ENCODE assay signal across 8 cellular contexts in genomic region chr2:171317492-171318125, GRCh38.
DNase-seq lines count a peak whose midpoint lies in the region; ATAC-seq and TF ChIP-seq lines count a peak whose summit lies in the region.

No MANE protein-coding gene starts in this region.

- H3K9me3 ChIP-seq in HUES64 (ENCODE audit: insufficient read depth, low read depth, low read length) (peaks cover 4% of the 10 kb centered on the region), fibroblast of lung (ENCODE audit: control insufficient read depth, insufficient read depth, low read depth, low read length) (no peaks in the 10 kb centered on the region)

- H3K27me3 ChIP-seq in HUES64 (ENCODE audit: insufficient read depth, low read length), result no peaks in the 10 kb centered on the region
- H3K27me3 ChIP-seq in fibroblast of lung (ENCODE audit: control insufficient read depth, insufficient read depth, low read length), result no peaks in the 10 kb centered on the region

- no peaks in the 10 kb centered on the region for H4K20me1 ChIP-seq in fibroblast of lung (ENCODE audit: control insufficient read depth, extremely low read depth, insufficient read depth, low read length)

- H3K4me1 ChIP-seq in HUES64 (ENCODE audit: insufficient read depth, low read length), result peaks cover 64% of the 10 kb centered on the region
- H3K4me1 ChIP-seq in fibroblast of lung (ENCODE audit: control insufficient read depth, extremely low read depth, insufficient read depth, low read length), result no peaks in the 10 kb centered on the region

- H3K36me3 ChIP-seq in HUES64 (ENCODE audit: insufficient read depth, low read length), result no peaks in the 10 kb centered on the region
- H3K36me3 ChIP-seq in fibroblast of lung (ENCODE audit: control insufficient read depth, insufficient read depth, low read length), result no peaks in the 10 kb centered on the region

- TF ChIP-seq CTCF in GM12864 (IDR thresholded peaks at IDR 0.05; ENCODE audit: low read depth, low read length, missing control alignments) (no peak), fibroblast of lung (conservative IDR thresholded peaks at IDR 0.05 in 1 of 2, IDR thresholded peaks at IDR 0.05 in 1 of 2; ENCODE audit: low read depth in 1 of 2, low read length in 2 of 2) (no peak)

- no peak overlapping the region for H3K4me3 ChIP-seq in GM12864 (ENCODE audit: low read depth, low read length)
- H3K4me3 ChIP-seq in HUES64 (ENCODE audit: low read length), result no peak overlapping the region
- no peak overlapping the region for H3K4me3 ChIP-seq in fibroblast of lung (replicated peaks in 1 of 4; ENCODE audit: control extremely low read depth in 1 of 4, insufficient read depth in 1 of 4, low read depth in 3 of 4, low read length in 4 of 4)

- H3K9ac ChIP-seq in HUES64 (ENCODE audit: low read depth, low read length), result peak overlapping the region; percentile 75
- no peak overlapping the region for H3K9ac ChIP-seq in fibroblast of lung (ENCODE audit: insufficient read depth, low read length)

- H3K27ac ChIP-seq in HUES64 (ENCODE audit: low read depth, low read length) (peak overlapping the region; percentile 98), fibroblast of lung (ENCODE audit: insufficient read depth, low read length) (no peak overlapping the region)

- H3K4me2 ChIP-seq in fibroblast of lung (ENCODE audit: extremely low read depth, insufficient read depth, low read length), result no peak overlapping the region

- ATAC-seq in GM19463 (IDR thresholded peaks at IDR 0.05; ENCODE audit: unreplicated experiment) (peak; percentile 25), GM19397 (IDR thresholded peaks at IDR 0.05; ENCODE audit: unreplicated experiment) (no peak)

- H3K79me2 ChIP-seq in fibroblast of lung (ENCODE audit: control insufficient read depth, insufficient read depth, low read length), result no peaks in the 10 kb centered on the region

- peak; percentile 74 for DNase-seq in GM12864 (ENCODE audit: low read depth)
- peak; percentile 11 to 34 for DNase-seq in fibroblast of lung (ENCODE audit: low read depth in 2 of 2)
- no peak for DNase-seq in DMS 273 treated with DMSO at 0.1 percent for 48 hours (lab: John Stamatoyannopoulos, UW)
- DNase-seq in amniotic stem cell (lab: John Stamatoyannopoulos, UW), result no peak
- no peak for DNase-seq in OCI-M2 (lab: John Stamatoyannopoulos, UW; ENCODE audit: unreplicated experiment)

- no peak overlapping the region for H2AFZ ChIP-seq in fibroblast of lung (ENCODE audit: low read length)

- WGBS in HUES64, result 49% methylated on average over 3 of the region's 4 CpGs

Comparison
In these comparisons a context has a peak if more than half of its experiments do, and no peak if none do; other contexts are left out.
1. DNase-seq: peak in GM12864 (single experiment) and fibroblast of lung (2 of 2); none in DMS 273 treated with DMSO at 0.1 percent for 48 hours (single experiment), amniotic stem cell (single experiment) and OCI-M2 (single experiment).